ENCODE assay signal across 12 cellular contexts in genomic region chr1:174324939-174325338, GRCh38.
"Had no signal": no experiment of that assay in that cellular context is flagged by ENCODE, and none has a peak within 500 bp of the region (broad histone marks: within the 10 kb centered on the region; RNA-seq: fewer than 3 reads in every experiment).

No MANE protein-coding gene starts in this region.

- H3K4me1 Mint-ChIP-seq: endodermal cell, neural progenitor cell had no signal

- H3K9ac ChIP-seq: neural progenitor cell had no signal

- H3K4me1 ChIP-seq: body of pancreas, neural progenitor cell, pancreas, upper lobe of left lung had no signal

- H3K4me2 ChIP-seq: hepatocyte, neural progenitor cell had no signal

- H3K27me3 ChIP-seq: body of pancreas, hepatocyte, neural progenitor cell, pancreas, upper lobe of left lung had no signal

- H3K4me3 Mint-ChIP-seq: endodermal cell, neural progenitor cell had no signal

- H3K79me2 ChIP-seq: hepatocyte had no signal

- DNase-seq: activated CD4-positive, alpha-beta T cell treated with anti-CD3 and anti-CD28 coated beads, Interleukin-2, amount 50 U/mL, for 1 hour; activated naive CD4-positive, alpha-beta T cell; body of pancreas; endodermal cell; erythroblast; pancreas; stimulated activated CD4-positive, alpha-beta T cell treated with anti-CD3 and anti-CD28 coated beads, Interleukin-12 subunit alpha, Interleukin-12 subunit beta, amount 100 ng/mL, for 4 hours; stimulated activated naive CD4-positive, alpha-beta T cell treated with Interleukin-2 at 50 U/mL for 16 hours; T-helper 2 cell; upper lobe of left lung had no signal

- H3K27ac ChIP-seq: body of pancreas, hepatocyte, neural progenitor cell, pancreas, upper lobe of left lung had no signal

- H2AFZ ChIP-seq: hepatocyte, neural progenitor cell had no signal

- H3K27ac Mint-ChIP-seq: endodermal cell, neural progenitor cell had no signal

- ATAC-seq: body of pancreas, pancreas had no signal

- H3K4me3 ChIP-seq: body of pancreas, hepatocyte, neural progenitor cell, pancreas, upper lobe of left lung had no signal

- H3K36me3 ChIP-seq: neural progenitor cell, pancreas had no signal
